In genomic region chr5:136620016-136620419, GRCh38 we compare ENCODE assay signal across 1 cellular context.
TF ChIP-seq lines count a peak whose summit lies in the region.

No MANE protein-coding gene starts in this region.

TF ChIP-seq in K562, 482 proteins besides CTCF, POLR2A, EP300 and RAD21 (continued from another document and continues in another):
- TF ChIP-seq ZBTB40 (IDR thresholded peaks at IDR 0.05) = no peak
- TF ChIP-seq ZBTB40 (CRISPR knock-in tag; IDR thresholded peaks at IDR 0.05) = no peak
- TF ChIP-seq HDAC1 (IDR thresholded peaks at IDR 0.05) = no peak
- no peak for TF ChIP-seq TAF7 (tag; IDR thresholded peaks at IDR 0.05)
- no peak for TF ChIP-seq RBM25 (IDR thresholded peaks at IDR 0.05; ENCODE audit: low read depth, low read length, severe bottlenecking)
- TF ChIP-seq ZNF395 (CRISPR knock-in tag; IDR thresholded peaks at IDR 0.05) = no peak; the same call in 1 of the 2 replicates
- TF ChIP-seq BCLAF1 (IDR thresholded peaks at IDR 0.05; ENCODE audit: borderline replicate concordance in 1 of 2, control insufficient read depth in 1 of 2, low read depth in 2 of 2, low read length in 1 of 2) = no peak
- no peak for TF ChIP-seq IRF9 (tag; IDR thresholded peaks at IDR 0.05)
- TF ChIP-seq CHD1 (IDR thresholded peaks at IDR 0.05; ENCODE audit: low read length) = no peak
- no peak for TF ChIP-seq MAZ (CRISPR knock-in tag; conservative IDR thresholded peaks at IDR 0.05 in 1 of 2, IDR thresholded peaks at IDR 0.05 in 1 of 2)
- no peak for TF ChIP-seq BRF1 (IDR thresholded peaks at IDR 0.05; ENCODE audit: borderline replicate concordance, extremely low read depth, insufficient read length)
- TF ChIP-seq BMI1 (IDR thresholded peaks at IDR 0.05; ENCODE audit: low read length) = no peak
- no peak for TF ChIP-seq POLR3G (IDR thresholded peaks at IDR 0.05; ENCODE audit: extremely low read depth, insufficient read length, insufficient replicate concordance)
- peak; percentile 74 for TF ChIP-seq NCOR1 (IDR thresholded peaks at IDR 0.05)
- no peak for TF ChIP-seq ZNF124 (CRISPR knock-in tag; IDR thresholded peaks at IDR 0.05)
- no peak for TF ChIP-seq NR2C2 (CRISPR knock-in tag; IDR thresholded peaks at IDR 0.05)
- peak; percentile 87 for TF ChIP-seq NR2C2 (tag; IDR thresholded peaks at IDR 0.05)
- peak; percentile 89 for TF ChIP-seq ARID1B (IDR thresholded peaks at IDR 0.05)
- no peak for TF ChIP-seq TRIM25 (IDR thresholded peaks at IDR 0.05; ENCODE audit: borderline replicate concordance)
- TF ChIP-seq FOS (IDR thresholded peaks at IDR 0.05; ENCODE audit: extremely low read depth, insufficient read length) = peak; percentile 29
- no peak for TF ChIP-seq FOXP4 (CRISPR knock-in tag; IDR thresholded peaks at IDR 0.05; ENCODE audit: borderline replicate concordance)
- TF ChIP-seq ZNF512 (tag; IDR thresholded peaks at IDR 0.05) = no peak
- TF ChIP-seq IRF1 (CRISPR knock-in tag; IDR thresholded peaks at IDR 0.05; ENCODE audit: borderline replicate concordance) = no peak
- peak; percentile 78; the same call in 1 of the 2 replicates for TF ChIP-seq ZNF584 (CRISPR knock-in tag; IDR thresholded peaks at IDR 0.05; ENCODE audit: low read depth)
- TF ChIP-seq PHF8 (IDR thresholded peaks at IDR 0.05; ENCODE audit: borderline replicate concordance, low read length) = no peak
- no peak for TF ChIP-seq ZNF217 (CRISPR knock-in tag; IDR thresholded peaks at IDR 0.05)
- peak; percentile 41; the same call in 1 of the 2 replicates for TF ChIP-seq MAFK (IDR thresholded peaks at IDR 0.05; ENCODE audit: low read length)
- no peak for TF ChIP-seq FOXP1 (CRISPR knock-in tag; IDR thresholded peaks at IDR 0.05)
- no peak for TF ChIP-seq TFAP4 (CRISPR knock-in tag; IDR thresholded peaks at IDR 0.05; ENCODE audit: borderline replicate concordance)
- no peak for TF ChIP-seq PYGO2 (tag; IDR thresholded peaks at IDR 0.05)
- TF ChIP-seq RFX7 (CRISPR knock-in tag; IDR thresholded peaks at IDR 0.05) = no peak
- TF ChIP-seq ZFP36 (IDR thresholded peaks at IDR 0.05; ENCODE audit: low read depth, low read length, partially characterized antibody) = no peak
- TF ChIP-seq KDM5B (IDR thresholded peaks at IDR 0.05; ENCODE audit: insufficient replicate concordance, low read depth, low read length) = no peak
- TF ChIP-seq NCOA1 (IDR thresholded peaks at IDR 0.05; ENCODE audit: low read depth) = no peak
- no peak for TF ChIP-seq SRSF7 (optimal IDR thresholded peaks at IDR 0.05; ENCODE audit: low read depth, low read length)
- peak; percentile 15; the same call in 1 of the 2 replicates for TF ChIP-seq MAFF (IDR thresholded peaks at IDR 0.05; ENCODE audit: low read length)
